Comparison of ENCODE assay signal across 22 cellular contexts in genomic region chr10:31063839-31064238, GRCh38. TPM values are rescaled to one million over a fixed set of nuclear protein-coding genes. Genes with fewer than 3 reads are reported as not detected.
DNase-seq lines count a peak whose midpoint lies in the region; ATAC-seq, FAIRE-seq and TF ChIP-seq lines count a peak whose summit lies in the region.
"Had no signal": no experiment of that assay in that cellular context is flagged by ENCODE, and none has a peak within 500 bp of the region (broad histone marks: within the 10 kb centered on the region; RNA-seq: fewer than 3 reads in every experiment).

No MANE protein-coding gene starts in this region.

- H2AFZ ChIP-seq in GM23248 (peak overlapping the region; percentile 23; the same call in 1 of the 2 replicates), H1 (ENCODE audit: low read length) (no peak overlapping the region), mesenchymal stem cell (ENCODE audit: low read depth, low read length) (peak overlapping the region; percentile 10)

- H3K23me2 ChIP-seq in H1 (ENCODE audit: low read depth, low read length) = no peaks in the 10 kb centered on the region

- H3K4me3 ChIP-seq in GM23248 = no peak overlapping the region
- H3K4me3 ChIP-seq in H1 (ENCODE audit: extremely low read depth in 1 of 4, insufficient read depth in 2 of 4, low read depth in 3 of 4, low read length in 4 of 4) = no peak overlapping the region
- peak overlapping the region in 1 of 2 experiments; percentile 50 for H3K4me3 ChIP-seq in mesenchymal stem cell (ENCODE audit: insufficient read depth in 1 of 2, low read depth in 1 of 2, low read length in 2 of 2)
- peak overlapping the region in 1 of 2 donors; percentile 35 for H3K4me3 ChIP-seq in stomach smooth muscle (ENCODE audit: low read length in 2 of 2)
- H3K4me3 ChIP-seq in lower lobe of right lung = no peak overlapping the region
- H3K4me3 ChIP-seq: right lobe of liver, transverse colon had no signal

- TF ChIP-seq EP300 in H1 (IDR thresholded peaks at IDR 0.05; ENCODE audit: borderline replicate concordance in 1 of 2, low read depth in 2 of 2, low read length in 2 of 2) = no peak

- H2AK5ac ChIP-seq in H1 (ENCODE audit: low read depth, low read length) = no peak overlapping the region
- H2AK5ac ChIP-seq in mesenchymal stem cell (ENCODE audit: low read length, severe bottlenecking) = peak overlapping the region; percentile 22

- DNase-seq in GM23248 = peak; percentile 15
- DNase-seq in H1 (ENCODE audit: low read depth in 1 of 2, low spot score in 2 of 2) = no peak
- DNase-seq in mesenchymal stem cell = no peak
- DNase-seq in NCI-H82 treated with DMSO at 0.1 percent for 48 hours (lab: John Stamatoyannopoulos, UW; ENCODE audit: unreplicated experiment) = no peak
- no peak for DNase-seq in lower lobe of right lung
- DNase-seq: activated naive CD8-positive, alpha-beta T cell treated with anti-CD3 and anti-CD28 coated beads, Interleukin-2, amount 50 U/mL, for 24 hours; CD4-positive, alpha-beta memory T cell; DMS79 treated with DMSO at 0.1 percent for 48 hours; immature natural killer cell; mesendoderm; NCI-H2171 treated with DMSO at 0.1 percent for 48 hours; right lobe of liver; stimulated activated CD4-positive, alpha-beta T cell treated with anti-CD3 and anti-CD28 coated beads, Interleukin-4, amount 100 ng/mL, for 24 hours; stimulated activated CD8-positive, alpha-beta memory T cell treated with anti-CD3 and anti-CD28 coated beads, Interleukin-4, amount 100 ng/mL, for 48 hours; T-helper 1 cell; transverse colon; WERI-Rb-1 had no signal

- H3K9me3 ChIP-seq in GM23248 (ENCODE audit: low read depth) (no peaks in the 10 kb centered on the region), H1 (ENCODE audit: insufficient read depth in 2 of 2, low read depth in 1 of 2, low read length in 1 of 2) (no peaks in the 10 kb centered on the region), mesenchymal stem cell (ENCODE audit: control insufficient read depth, low read length) (no peaks in the 10 kb centered on the region), stomach smooth muscle (ENCODE audit: control insufficient read depth in 2 of 2, low read length in 2 of 2) (no peaks in the 10 kb centered on the region), lower lobe of right lung (no peaks in the 10 kb centered on the region)
- H3K9me3 ChIP-seq: right lobe of liver, transverse colon had no signal

- no peaks in the 10 kb centered on the region for H3K36me3 ChIP-seq in GM23248 (ENCODE audit: low read depth)
- no peaks in the 10 kb centered on the region for H3K36me3 ChIP-seq in H1 (ENCODE audit: control insufficient read depth in 2 of 4, insufficient read depth in 4 of 4, low read length in 3 of 4)
- H3K36me3 ChIP-seq in mesenchymal stem cell (ENCODE audit: control insufficient read depth in 1 of 2, insufficient read depth in 2 of 2, low read depth in 1 of 2, low read length in 2 of 2) = no peaks in the 10 kb centered on the region
- H3K36me3 ChIP-seq in stomach smooth muscle (ENCODE audit: control insufficient read depth in 2 of 2, insufficient read depth in 2 of 2, low read length in 2 of 2) = no peaks in the 10 kb centered on the region
- no peaks in the 10 kb centered on the region for H3K36me3 ChIP-seq in lower lobe of right lung
- H3K36me3 ChIP-seq: right lobe of liver, transverse colon, WERI-Rb-1 had no signal

- FAIRE-seq in H1 (lab: Jason Lieb, UNC) = no peak
- FAIRE-seq: colon had no signal

- no peak overlapping the region for H3K56ac ChIP-seq in H1 (replicated peaks; ENCODE audit: insufficient read length, low read depth, low read length)

- no peaks in the 10 kb centered on the region for H3K9me2 ChIP-seq in GM23248 (ENCODE audit: insufficient read depth)

- no peak overlapping the region for H2BK20ac ChIP-seq in H1 (ENCODE audit: low read length)

- H3K4me1 ChIP-seq in GM23248 (ENCODE audit: insufficient read depth) = peaks cover 37% of the 10 kb centered on the region
- no peaks in the 10 kb centered on the region for H3K4me1 ChIP-seq in H1 (replicated peaks in 1 of 4; ENCODE audit: control insufficient read depth in 3 of 4, insufficient read depth in 4 of 4, low read length in 3 of 4)
- H3K4me1 ChIP-seq in mesenchymal stem cell (ENCODE audit: control insufficient read depth, insufficient read depth, low read depth, low read length) = peaks cover 7% of the 10 kb centered on the region
- peaks cover 10% of the 10 kb centered on the region for H3K4me1 ChIP-seq in stomach smooth muscle (ENCODE audit: control insufficient read depth, insufficient read depth, low read length)
- H3K4me1 ChIP-seq in lower lobe of right lung = no peaks in the 10 kb centered on the region
- H3K4me1 ChIP-seq: right lobe of liver had no signal

- intact Hi-C loops in lower lobe of right lung (cut with DNase I) = no loop called here

- ATAC-seq in GM21786 (IDR thresholded peaks at IDR 0.05; ENCODE audit: unreplicated experiment) (no peak), GM21360 (IDR thresholded peaks at IDR 0.05; ENCODE audit: unreplicated experiment) (no peak), lower lobe of right lung (no peak)
- ATAC-seq: activated naive CD8-positive, alpha-beta T cell treated with anti-CD3 and anti-CD28 coated beads, Interleukin-2, amount 50 U/mL, for 24 hours; right lobe of liver had no signal

- no peaks in the 10 kb centered on the region for H3K79me2 ChIP-seq in GM23248 (ENCODE audit: insufficient read depth)
- H3K79me2 ChIP-seq in H1 (ENCODE audit: control insufficient read depth in 1 of 2, insufficient read depth in 2 of 2, low read length in 2 of 2) = no peaks in the 10 kb centered on the region

- 0 out of 2 replicates have a peak overlapping the region, but pooled peaks have one; percentile 2 for H3K9ac ChIP-seq in GM23248
- no peak overlapping the region for H3K9ac ChIP-seq in H1 (replicated peaks in 1 of 4; ENCODE audit: extremely low read depth in 1 of 4, low read depth in 3 of 4, low read length in 3 of 4)
- H3K9ac ChIP-seq in mesenchymal stem cell (ENCODE audit: low read length) = peak overlapping the region; percentile 73
- H3K9ac ChIP-seq in stomach smooth muscle (ENCODE audit: low read length in 2 of 2) = peak overlapping the region in 1 of 2 donors; percentile 36
- H3K9ac ChIP-seq: KMS-11 had no signal

- H3K27me3 ChIP-seq in GM23248 (replicated peaks; ENCODE audit: insufficient read depth) (no peaks in the 10 kb centered on the region), H1 (replicated peaks in 1 of 4; ENCODE audit: control insufficient read depth in 3 of 4, extremely low read depth in 1 of 4, insufficient read depth in 3 of 4, low read length in 3 of 4) (no peaks in the 10 kb centered on the region), mesenchymal stem cell (ENCODE audit: control insufficient read depth in 1 of 2, insufficient read depth in 1 of 2, low read length in 2 of 2) (no peaks in the 10 kb centered on the region), stomach smooth muscle (ENCODE audit: control insufficient read depth in 1 of 2, insufficient read depth in 2 of 2, low read length in 2 of 2) (no peaks in the 10 kb centered on the region), lower lobe of right lung (ENCODE audit: low read depth) (no peaks in the 10 kb centered on the region)
- H3K27me3 ChIP-seq: right lobe of liver, transverse colon had no signal

- peaks cover 35% of the 10 kb centered on the region for H3F3A ChIP-seq in GM23248 (ENCODE audit: insufficient read depth)

- H3K4ac ChIP-seq in H1 (replicated peaks; ENCODE audit: insufficient read length, low read depth, low read length) = no peak overlapping the region
- peak overlapping the region; percentile 9 to 77 for H3K4ac ChIP-seq in mesenchymal stem cell (ENCODE audit: low read depth in 1 of 2, low read length in 2 of 2)

- H4K91ac ChIP-seq in H1 (replicated peaks; ENCODE audit: insufficient read length, low read length) (peak overlapping the region; percentile 17), mesenchymal stem cell (ENCODE audit: low read length) (no peak overlapping the region)

- H2BK12ac ChIP-seq in H1 (ENCODE audit: low read depth, low read length) (no peak overlapping the region), mesenchymal stem cell (ENCODE audit: low read length in 2 of 2) (peak overlapping the region; percentile 46 to 92)

- no peak overlapping the region for H2BK120ac ChIP-seq in H1 (replicated peaks; ENCODE audit: low read depth, low read length)
- H2BK120ac ChIP-seq in mesenchymal stem cell (ENCODE audit: low read depth, low read length) = peak overlapping the region; percentile 50

- no peak overlapping the region for H3K23ac ChIP-seq in H1 (ENCODE audit: insufficient read length)
- H3K23ac ChIP-seq in mesenchymal stem cell (ENCODE audit: low read length in 2 of 2) = peak overlapping the region in 1 of 2 experiments; percentile 23

- peak overlapping the region; percentile 46 for H3K27ac ChIP-seq in GM23248
- H3K27ac ChIP-seq in H1 (ENCODE audit: low read depth, low read length) = no peak overlapping the region
- H3K27ac ChIP-seq in mesenchymal stem cell (ENCODE audit: low read length, poor library complexity, severe bottlenecking) = peak overlapping the region; percentile 54
- H3K27ac ChIP-seq in stomach smooth muscle (ENCODE audit: low read length) = peak overlapping the region; percentile 24
- H3K27ac ChIP-seq in lower lobe of right lung = no peak overlapping the region
- H3K27ac ChIP-seq: KMS-11, right lobe of liver, WERI-Rb-1 had no signal

- no peak for TF ChIP-seq RAD21 in H1 (IDR thresholded peaks at IDR 0.05 in 1 of 2, conservative IDR thresholded peaks at IDR 0.05 in 1 of 2; ENCODE audit: low read depth in 2 of 2, low read length in 2 of 2)

- H2BK5ac ChIP-seq in H1 (ENCODE audit: low read depth, low read length) = no peak overlapping the region
- H2BK5ac ChIP-seq in mesenchymal stem cell (ENCODE audit: low read depth, low read length, poor library complexity, severe bottlenecking) = no peak overlapping the region

- H4K20me1 ChIP-seq in GM23248 (ENCODE audit: insufficient read depth) = no peaks in the 10 kb centered on the region
- no peaks in the 10 kb centered on the region for H4K20me1 ChIP-seq in H1 (replicated peaks in 1 of 2; ENCODE audit: control insufficient read depth in 1 of 2, insufficient read depth in 2 of 2, low read length in 2 of 2)

- in situ Hi-C loops in GM23248 (cut with MboI) = no loop called here

- no peak overlapping the region for H3K18ac ChIP-seq in H1 (ENCODE audit: extremely low read depth, low read length)
- peak overlapping the region; percentile 46 to 67 for H3K18ac ChIP-seq in mesenchymal stem cell (ENCODE audit: low read depth in 1 of 2, low read length in 2 of 2)

- CTCF ChIA-PET in H1 (lab: Charles Lee; ENCODE audit: partially characterized antibody) = interaction anchor here (0.6 kb wide), 1 partner anchor 79 kb away, joined by 3 read pairs; no protein-coding TSS in a partner anchor

- H3K79me1 ChIP-seq in H1 (ENCODE audit: low read depth, low read length) = no peaks in the 10 kb centered on the region
- no peaks in the 10 kb centered on the region for H3K79me1 ChIP-seq in mesenchymal stem cell (replicated peaks; ENCODE audit: low read length, poor library complexity, severe bottlenecking)

- H4K8ac ChIP-seq in H1 (ENCODE audit: extremely low read depth, insufficient read depth, low read length) (no peak overlapping the region), mesenchymal stem cell (ENCODE audit: low read length) (peak overlapping the region; percentile 74)

- 39 to 53% methylated on average over 6 of the region's 6 CpGs for WGBS in GM23248 (ENCODE audit: low coverage in 1 of 2, low lambda C conversion rate in 2 of 2, missing lambda C conversion rate in 2 of 2), 2 experiments
- WGBS in H1 (ENCODE audit: extremely low coverage in 1 of 2, insufficient coverage in 1 of 2, insufficient read length in 1 of 2, insufficient replicate concordance in 2 of 2, low coverage in 1 of 2, low lambda C conversion rate in 2 of 2, missing lambda C conversion rate in 1 of 2), 2 experiments = 85% methylated on average over 6 of the region's 6 CpGs; no CpG with 5 or more reads in 1 of the 2 experiments
- WGBS in mesenchymal stem cell = 75% methylated on average over 6 of the region's 6 CpGs

- TF ChIP-seq POLR2A in H1 (IDR thresholded peaks at IDR 0.05; ENCODE audit: control extremely low read depth in 1 of 2, low read depth in 2 of 2, low read length in 2 of 2) = no peak

- no peak overlapping the region for H4K5ac ChIP-seq in H1 (ENCODE audit: insufficient read length, low read depth, low read length)

- no peak for TF ChIP-seq CTCF in H1 (IDR thresholded peaks at IDR 0.05; ENCODE audit: control extremely low read depth in 1 of 3, insufficient read depth in 1 of 3, low read depth in 1 of 3, low read length in 3 of 3)
- no peak for TF ChIP-seq CTCF in lower lobe of right lung (IDR thresholded peaks at IDR 0.05)

- POLR2A ChIA-PET in H1 (lab: Charles Lee; ENCODE audit: partially characterized antibody) = no interaction called here

- H2BK15ac ChIP-seq in H1 (ENCODE audit: low read length) (no peak overlapping the region), mesenchymal stem cell (ENCODE audit: low read depth, poor library complexity, severe bottlenecking) (no peak overlapping the region)

- H3K4me2 ChIP-seq in GM23248 (ENCODE audit: unreplicated experiment) (peak overlapping the region; percentile 47), H1 (ENCODE audit: insufficient read depth in 1 of 2, low read depth in 2 of 2, low read length in 2 of 2) (no peak overlapping the region), mesenchymal stem cell (ENCODE audit: low read length, poor library complexity, severe bottlenecking) (no peak overlapping the region)
- H3K4me2 ChIP-seq: KMS-11 had no signal

- H3K14ac ChIP-seq in H1 (ENCODE audit: insufficient read length) (no peak overlapping the region), mesenchymal stem cell (ENCODE audit: low read length in 2 of 2) (peak overlapping the region in 1 of 2 experiments; percentile 35)

RNA-seq across cellular contexts. Expression of gene ZNF438, which starts 32.2 kb away (rescaled TPM):
- total RNA-seq in GM23248 (2014; rRNA removed; shearing (Covaris generic)) = 2.3 and 2.9 TPM in 2 replicates
- polyA plus RNA-seq in GM23248 (2016; fragmentation: Nextera tagmentation; extraction: Ambion mirVana) (4.0 and 4.1 TPM in 2 replicates), H1 (2011; rRNA removed) (0.86 and 0.95 TPM in 2 replicates)
- 1.4 and 1.7 TPM in 2 replicates for total RNA-seq in H1 (2021; fragmentation: NEBNext Ultra II Directional; extraction: Animal tissue kit (Norgen Biotek cat#: 25700))
- polyA plus RNA-seq in H1 (2011; cell fraction: cytosol; rRNA removed) = 1.1 TPM
- polyA plus RNA-seq in H1 (2011; cell fraction: nucleus; rRNA removed) = 1.1 TPM
- 1.0 to 1.4 TPM (median 1.3 TPM) in 4 replicates for polyA plus RNA-seq in H1 (2012, experiment 1 of 2)
- polyA plus RNA-seq in H1 (2012, experiment 2 of 2) = 0.18 TPM
- polyA plus RNA-seq in H1 (2013, experiment 1 of 2) = 0.83 TPM
- polyA plus RNA-seq in H1 (2013, experiment 2 of 2) = 1.1 TPM
- 2.4 and 2.9 TPM in 2 replicates for polyA minus RNA-seq in H1 (2011; rRNA and poly(A)+ RNA removed)
- not detected for polyA minus RNA-seq in H1 (2011; cell fraction: cytosol; rRNA and poly(A)+ RNA removed)
- polyA minus RNA-seq in H1 (2011; cell fraction: nucleus; rRNA and poly(A)+ RNA removed) = 2.4 TPM
- 3.4 TPM for polyA plus RNA-seq in mesenchymal stem cell (2013, experiment 1 of 2)
- 3.5 TPM for polyA plus RNA-seq in mesenchymal stem cell (2013, experiment 2 of 2)
- 15.2 TPM for total RNA-seq in lower lobe of right lung

Comparison
In these comparisons a context has a peak if more than half of its experiments do, and no peak if none do; other contexts are left out.
1. H3K27ac ChIP-seq: peak in GM23248 (single experiment), mesenchymal stem cell (single experiment) and stomach smooth muscle (single experiment); none in H1 (single experiment) and lower lobe of right lung (single experiment).
2. H3K9ac ChIP-seq: peak in GM23248 (single experiment) and mesenchymal stem cell (single experiment); none in H1 (0 of 4).